Comparison of ENCODE assay signal across 23 cellular contexts in the genomic region with DNA sequence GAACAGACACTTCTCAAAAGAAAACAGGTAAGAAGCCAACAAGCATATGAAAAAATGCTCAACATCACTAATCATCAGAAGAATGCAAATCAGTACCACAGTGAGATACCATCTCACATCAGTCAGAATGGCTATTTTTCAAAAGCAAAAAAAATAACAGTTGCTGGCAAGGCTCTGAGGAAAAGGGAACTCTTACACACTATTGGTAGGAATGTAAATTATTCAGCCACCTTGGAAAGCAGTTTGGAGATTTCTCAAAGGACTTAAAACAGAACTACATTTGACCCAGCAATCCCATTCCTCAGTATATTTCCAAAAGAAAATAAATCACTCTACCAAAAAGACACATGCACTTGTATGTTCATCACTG.
A peak's percentile ranks its signal among the peaks of the same experiment; 100 is the strongest.
DNase-seq lines count a peak whose midpoint lies in the region; ATAC-seq, FAIRE-seq and TF ChIP-seq lines count a peak whose summit lies in the region.
"Had no signal": no experiment of that assay in that cellular context is flagged by ENCODE, and none has a peak within 500 bp of the region (broad histone marks: within the 10 kb centered on the region; RNA-seq: fewer than 3 reads in every experiment).

No MANE protein-coding gene starts in this region.

- TF ChIP-seq RAD21 in SK-N-SH (IDR thresholded peaks at IDR 0.05; ENCODE audit: low read length), result no peak

- no peaks in the 10 kb centered on the region for H3F3A ChIP-seq in SK-N-SH (replicated peaks; ENCODE audit: insufficient read depth)

- H3K36me3 ChIP-seq in SK-N-SH (replicated peaks in 1 of 2; ENCODE audit: control insufficient read depth in 1 of 2, insufficient read depth in 2 of 2, low read length in 1 of 2), result no peaks in the 10 kb centered on the region
- no peaks in the 10 kb centered on the region for H3K36me3 ChIP-seq in astrocyte (ENCODE audit: insufficient read depth, low read length)
- H3K36me3 ChIP-seq: BLaER1, HAP-1 had no signal

- H3K4me2 ChIP-seq in SK-N-SH (no peak overlapping the region), astrocyte (ENCODE audit: low read length) (no peak overlapping the region)
- H3K4me2 ChIP-seq: BLaER1 had no signal

- H2AFZ ChIP-seq in SK-N-SH (ENCODE audit: low read depth) (no peak overlapping the region), astrocyte (ENCODE audit: low read depth, low read length) (no peak overlapping the region)
- H2AFZ ChIP-seq: GM23248 had no signal

- POLR2A ChIA-PET in SK-N-SH (lab: Yijun Ruan, JAX), result no interaction called here

- CTCF ChIA-PET in SK-N-SH (lab: Yijun Ruan, JAX), result interaction anchor here (0.8 to 1.0 kb wide), 2 partner anchors 21 to 83 kb away, joined by 3 read pairs; no protein-coding TSS in a partner anchor
- CTCF ChIA-PET in activated naive CD4-positive, alpha-beta T cell treated with anti-CD3 and anti-CD28 coated beads, Interleukin-2, amount 10 ng/mL, durations not matched to agents 7 days and 5 days (lab: Charles Lee), result no interaction called here

- H3K9me3 Mint-ChIP-seq in astrocyte (ENCODE audit: unreplicated experiment), result no peaks in the 10 kb centered on the region
- no peaks in the 10 kb centered on the region for H3K9me3 Mint-ChIP-seq in immature natural killer cell
- H3K9me3 Mint-ChIP-seq in activated naive CD4-positive, alpha-beta T cell treated with anti-CD3 and anti-CD28 coated beads, Interleukin-2, amount 10 ng/mL, durations not matched to agents 7 days and 5 days, result no peaks in the 10 kb centered on the region
- H3K9me3 Mint-ChIP-seq: CD8-positive, alpha-beta T cell; IgD-negative memory B cell had no signal

- TF ChIP-seq CTCF in SK-N-SH (IDR thresholded peaks at IDR 0.05), result no peak
- no peak for TF ChIP-seq CTCF in astrocyte (IDR thresholded peaks at IDR 0.05; ENCODE audit: insufficient read depth, low read depth, low read length)

- DNase-seq in SK-N-SH (no peak), astrocyte (ENCODE audit: low read depth) (peak; percentile 66), immature natural killer cell (no peak), KG1 (lab: John Stamatoyannopoulos, UW) (no peak), NCI-H446 treated with DMSO at 0.1 percent for 48 hours (lab: John Stamatoyannopoulos, UW) (no peak), kidney tubule cell (ENCODE audit: low spot score) (no peak)
- no peak for DNase-seq in activated naive CD4-positive, alpha-beta T cell treated with anti-CD3 and anti-CD28 coated beads, Interleukin-2, amount 10 ng/mL, durations not matched to agents 7 days and 5 days
- DNase-seq: Calu3; CD8-positive, alpha-beta T cell; DMS 273 treated with DMSO at 0.1 percent for 48 hours; DMS53; DND-41; GM23248 had no signal

- H3K4me1 Mint-ChIP-seq in astrocyte (ENCODE audit: low read depth, unreplicated experiment), result peaks cover 44% of the 10 kb centered on the region
- H3K4me1 Mint-ChIP-seq in immature natural killer cell, result peaks cover 29 to 37% of the 10 kb centered on the region in 2 donors
- H3K4me1 Mint-ChIP-seq in activated naive CD4-positive, alpha-beta T cell treated with anti-CD3 and anti-CD28 coated beads, Interleukin-2, amount 10 ng/mL, durations not matched to agents 7 days and 5 days, result peaks cover 3% of the 10 kb centered on the region
- H3K4me1 Mint-ChIP-seq: IgD-negative memory B cell had no signal

- H3K27me3 Mint-ChIP-seq in astrocyte (ENCODE audit: low read depth, unreplicated experiment) (no peaks in the 10 kb centered on the region), immature natural killer cell (ENCODE audit: low read depth in 3 of 3) (peaks cover 6 to 8% (median 8%) of the 10 kb centered on the region in 3 donors)
- no peaks in the 10 kb centered on the region for H3K27me3 Mint-ChIP-seq in activated naive CD4-positive, alpha-beta T cell treated with anti-CD3 and anti-CD28 coated beads, Interleukin-2, amount 10 ng/mL, durations not matched to agents 7 days and 5 days

- TF ChIP-seq EP300 in SK-N-SH (IDR thresholded peaks at IDR 0.05; ENCODE audit: borderline replicate concordance in 1 of 2, low read depth in 1 of 2, low read length in 1 of 2), result no peak

- H3K36me3 Mint-ChIP-seq in astrocyte (ENCODE audit: low read depth, unreplicated experiment) (peaks cover 1% of the 10 kb centered on the region), immature natural killer cell (peaks cover 0 to 5% (median 0%) of the 10 kb centered on the region in 3 donors)
- no peaks in the 10 kb centered on the region for H3K36me3 Mint-ChIP-seq in activated naive CD4-positive, alpha-beta T cell treated with anti-CD3 and anti-CD28 coated beads, Interleukin-2, amount 10 ng/mL, durations not matched to agents 7 days and 5 days
- H3K36me3 Mint-ChIP-seq: CD14-positive monocyte, IgD-negative memory B cell had no signal

- H3K27ac Mint-ChIP-seq in astrocyte (ENCODE audit: unreplicated experiment), result no peak overlapping the region
- H3K27ac Mint-ChIP-seq in immature natural killer cell, result peak overlapping the region in 4 of 6 donors; percentile 23 to 71 (median 58)
- no peak overlapping the region for H3K27ac Mint-ChIP-seq in activated naive CD4-positive, alpha-beta T cell treated with anti-CD3 and anti-CD28 coated beads, Interleukin-2, amount 10 ng/mL, durations not matched to agents 7 days and 5 days
- H3K27ac Mint-ChIP-seq: CD14-positive monocyte; CD8-positive, alpha-beta T cell; IgD-negative memory B cell had no signal

- H3K27me3 ChIP-seq in SK-N-SH (ENCODE audit: insufficient read depth) (no peaks in the 10 kb centered on the region), astrocyte (ENCODE audit: insufficient read depth, low read length) (no peaks in the 10 kb centered on the region)
- H3K27me3 ChIP-seq: BLaER1 had no signal

- H3K4me3 ChIP-seq in SK-N-SH (ENCODE audit: low read depth in 2 of 2, low read length in 1 of 2) (no peak overlapping the region), astrocyte (ENCODE audit: insufficient read depth, low read depth, low read length) (no peak overlapping the region)
- H3K4me3 ChIP-seq: BLaER1, GM23248, HAP-1 had no signal

- no peaks in the 10 kb centered on the region for H3K9me3 ChIP-seq in SK-N-SH
- no peaks in the 10 kb centered on the region for H3K9me3 ChIP-seq in astrocyte (ENCODE audit: insufficient read depth, low read depth, low read length)
- H3K9me3 ChIP-seq: BLaER1, HAP-1 had no signal

- no peak for ATAC-seq in SK-N-SH treated with all-trans-retinoic acid at 6 μM for 48 hours
- ATAC-seq: CD8-positive, alpha-beta T cell; HepG2 had no signal

- peaks cover 8% of the 10 kb centered on the region; the same call in 1 of the 2 replicates for H4K20me1 ChIP-seq in SK-N-SH (ENCODE audit: insufficient read depth)
- H4K20me1 ChIP-seq in astrocyte (ENCODE audit: insufficient read depth, low read length), result peaks cover 16% of the 10 kb centered on the region

- H3K27ac ChIP-seq in SK-N-SH (ENCODE audit: low read depth in 2 of 2, low read length in 1 of 2) (no peak overlapping the region), astrocyte (ENCODE audit: low read depth, low read length) (no peak overlapping the region)
- H3K27ac ChIP-seq: 22Rv1, BLaER1, GM23248 had no signal

- H3K4me1 ChIP-seq in SK-N-SH (ENCODE audit: control insufficient read depth in 1 of 2, insufficient read depth in 2 of 2, low read depth in 1 of 2, low read length in 1 of 2) (peaks cover 5 to 40% of the 10 kb centered on the region in 2 experiments; a peak in 2 of 4 replicates), astrocyte (ENCODE audit: insufficient read depth, low read length) (peaks cover 14% of the 10 kb centered on the region)
- H3K4me1 ChIP-seq: BLaER1, HAP-1 had no signal

- no peaks in the 10 kb centered on the region for H3K79me2 ChIP-seq in SK-N-SH (ENCODE audit: insufficient read depth)
- peaks cover 4% of the 10 kb centered on the region for H3K79me2 ChIP-seq in astrocyte (ENCODE audit: insufficient read depth, low read length)

- H3K4me3 Mint-ChIP-seq in astrocyte (ENCODE audit: unreplicated experiment) (no peak overlapping the region), immature natural killer cell (no peak overlapping the region)
- H3K4me3 Mint-ChIP-seq in activated naive CD4-positive, alpha-beta T cell treated with anti-CD3 and anti-CD28 coated beads, Interleukin-2, amount 10 ng/mL, durations not matched to agents 7 days and 5 days, result no peak overlapping the region
- H3K4me3 Mint-ChIP-seq: CD14-positive monocyte; CD8-positive, alpha-beta T cell; IgD-negative memory B cell had no signal

- H3K9me2 ChIP-seq in SK-N-SH, result no peaks in the 10 kb centered on the region

- no peak for FAIRE-seq in astrocyte (lab: Jason Lieb, UNC)
- FAIRE-seq: G401.6, GM12891, GM19239, HepG2 had no signal

- no peak overlapping the region for H3K9ac ChIP-seq in SK-N-SH
- no peak overlapping the region for H3K9ac ChIP-seq in astrocyte (ENCODE audit: low read length)
- H3K9ac ChIP-seq: BLaER1, GM23248 had no signal

TF ChIP-seq in SK-N-SH, 30 proteins besides CTCF, POLR2A, EP300 and RAD21:
- TF ChIP-seq TEAD4 (IDR thresholded peaks at IDR 0.05; ENCODE audit: borderline replicate concordance, insufficient read depth), result no peak
- no peak for TF ChIP-seq GATA2 (CRISPR knock-in tag; IDR thresholded peaks at IDR 0.05)
- TF ChIP-seq RCOR1 (IDR thresholded peaks at IDR 0.05; ENCODE audit: low read length), result no peak
- TF ChIP-seq, protein P1, sequence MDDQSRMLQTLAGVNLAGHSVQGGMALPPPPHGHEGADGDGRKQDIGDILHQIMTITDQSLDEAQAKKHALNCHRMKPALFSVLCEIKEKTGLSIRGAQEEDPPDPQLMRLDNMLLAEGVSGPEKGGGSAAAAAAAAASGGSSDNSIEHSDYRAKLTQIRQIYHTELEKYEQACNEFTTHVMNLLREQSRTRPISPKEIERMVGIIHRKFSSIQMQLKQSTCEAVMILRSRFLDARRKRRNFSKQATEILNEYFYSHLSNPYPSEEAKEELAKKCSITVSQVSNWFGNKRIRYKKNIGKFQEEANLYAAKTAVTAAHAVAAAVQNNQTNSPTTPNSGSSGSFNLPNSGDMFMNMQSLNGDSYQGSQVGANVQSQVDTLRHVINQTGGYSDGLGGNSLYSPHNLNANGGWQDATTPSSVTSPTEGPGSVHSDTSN (IDR thresholded peaks at IDR 0.05), result peak; percentile 39; the same call in 1 of the 2 replicates

TF ChIP-seq in SK-N-SH treated with all-trans-retinoic acid at 6 μM for 48 hours, 23 proteins besides CTCF, POLR2A, EP300 and RAD21 (continues in another document):
- TF ChIP-seq ZFP30 (CRISPR knock-in tag; IDR thresholded peaks at IDR 0.05) (no peak), ZNF565 (CRISPR knock-in tag; conservative IDR thresholded peaks at IDR 0.05; ENCODE audit: low read depth) (no peak), ZFP3 (CRISPR knock-in tag; IDR thresholded peaks at IDR 0.05) (no peak), ZNF70 (CRISPR knock-in tag; IDR thresholded peaks at IDR 0.05) (no peak), TOX (CRISPR knock-in tag; IDR thresholded peaks at IDR 0.05; ENCODE audit: borderline replicate concordance) (no peak)

Comparison
In these comparisons a context has a peak if more than half of its experiments do, and no peak if none do; other contexts are left out.
1. H3K27ac Mint-ChIP-seq: peak in immature natural killer cell (4 of 6); none in astrocyte (single experiment) and activated naive CD4-positive, alpha-beta T cell treated with anti-CD3 and anti-CD28 coated beads, Interleukin-2, amount 10 ng/mL, durations not matched to agents 7 days and 5 days (single experiment).